Comparison of ENCODE assay signal across 1 cellular context in genomic region chr5:142722146-142722545, GRCh38.
TF ChIP-seq lines count a peak whose summit lies in the region.

No MANE protein-coding gene starts in this region.

TF ChIP-seq in GM23338, 12 proteins besides CTCF, POLR2A, EP300 and RAD21 (continued from another document):
- TF ChIP-seq EZH2phosphoT487 (IDR thresholded peaks at IDR 0.05; ENCODE audit: unreplicated experiment) (no peak), CREB1 (CRISPR knock-in tag; IDR thresholded peaks at IDR 0.05; ENCODE audit: low read depth) (no peak), REST (IDR thresholded peaks at IDR 0.05; ENCODE audit: unreplicated experiment) (no peak), ETS1 (IDR thresholded peaks at IDR 0.05) (no peak), ZNF331 (CRISPR knock-in tag; IDR thresholded peaks at IDR 0.05; ENCODE audit: low read depth) (no peak), EZH2 (IDR thresholded peaks at IDR 0.05; ENCODE audit: low read depth, unreplicated experiment) (no peak), JUNB (IDR thresholded peaks at IDR 0.05; ENCODE audit: unreplicated experiment) (no peak), POLR2AphosphoS5 (IDR thresholded peaks at IDR 0.05; ENCODE audit: low read depth) (no peak), ZNF462 (CRISPR knock-in tag; IDR thresholded peaks at IDR 0.05) (no peak), STAT1 (IDR thresholded peaks at IDR 0.05; ENCODE audit: unreplicated experiment) (no peak), NANOG (IDR thresholded peaks at IDR 0.05; ENCODE audit: borderline replicate concordance) (no peak)
TF ChIP-seq in GM23338: peak in this region for 0.
